11 cellular contexts compared by ENCODE assay signal in the genomic region with DNA sequence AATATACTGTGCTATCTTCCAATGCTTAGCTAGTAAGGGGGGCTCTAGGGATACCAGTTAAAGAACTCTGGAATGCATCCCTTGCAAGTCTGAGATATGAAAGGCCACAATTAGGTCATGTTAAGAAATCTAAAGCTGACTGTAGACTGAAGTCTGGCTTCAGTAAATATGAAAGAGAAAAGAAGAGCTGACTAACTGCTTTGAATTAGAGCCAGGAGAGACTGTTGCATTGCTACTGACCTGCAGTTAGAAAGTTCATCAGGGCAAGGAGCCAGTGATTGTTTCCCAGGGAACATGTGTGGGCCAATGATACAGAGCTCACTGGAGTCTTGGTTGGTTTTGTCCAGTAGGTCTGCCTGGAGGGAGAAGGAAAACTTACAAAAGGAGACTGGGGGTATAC.
DNase-seq lines count a peak whose midpoint lies in the region; ATAC-seq and TF ChIP-seq lines count a peak whose summit lies in the region.
"Had no signal": no experiment of that assay in that cellular context is flagged by ENCODE, and none has a peak within 500 bp of the region (broad histone marks: within the 10 kb centered on the region; RNA-seq: fewer than 3 reads in every experiment).

No MANE protein-coding gene starts in this region.

- no peak overlapping the region for H3K18ac ChIP-seq in trophoblast cell (ENCODE audit: low read length)

- no peak for TF ChIP-seq CTCF in RWPE1 (conservative IDR thresholded peaks at IDR 0.05; ENCODE audit: low read depth)
- TF ChIP-seq CTCF in fibroblast of lung (conservative IDR thresholded peaks at IDR 0.05 in 1 of 2, IDR thresholded peaks at IDR 0.05 in 1 of 2; ENCODE audit: low read depth in 1 of 2, low read length in 2 of 2), result no peak

- CTCF ChIA-PET in RWPE1 (lab: Yijun Ruan, JAX), result interaction anchor here (0.6 to 4.6 kb wide), 4 partner anchors 900 to 1057 kb away, joined by 3 to 31 read pairs (median 5); no protein-coding TSS in a partner anchor
- CTCF ChIA-PET in activated CD4-positive, alpha-beta memory T cell treated with anti-CD3 and anti-CD28 coated beads for 36 hours (lab: Charles Lee), result interaction anchor here (0.6 kb wide), 1 partner anchor 55 kb away, joined by 3 read pairs; no protein-coding TSS in a partner anchor

- H3K27me3 ChIP-seq in fibroblast of lung (ENCODE audit: control insufficient read depth, insufficient read depth, low read length) (no peaks in the 10 kb centered on the region), SJCRH30 (no peaks in the 10 kb centered on the region), trophoblast cell (ENCODE audit: insufficient read depth, low read length) (no peaks in the 10 kb centered on the region)

- H3K9ac ChIP-seq in fibroblast of lung (ENCODE audit: insufficient read depth, low read length), result no peak overlapping the region
- no peak overlapping the region for H3K9ac ChIP-seq in trophoblast cell (ENCODE audit: low read length)

- no peak overlapping the region for H3K27ac Mint-ChIP-seq in activated CD4-positive, alpha-beta memory T cell treated with anti-CD3 and anti-CD28 coated beads for 36 hours
- H3K27ac Mint-ChIP-seq: activated CD4-positive, alpha-beta memory T cell treated with anti-CD3 and anti-CD28 coated beads, Interleukin-2, amount 10 ng/mL, durations not matched to agents 7 days and 5 days; activated naive CD4-positive, alpha-beta T cell treated with anti-CD3 and anti-CD28 coated beads, Interleukin-2, amount 50 U/mL, for 72 hours had no signal

- peak; percentile 89 for ATAC-seq in sciatic nerve
- ATAC-seq in HG02763 (IDR thresholded peaks at IDR 0.05; ENCODE audit: unreplicated experiment), result no peak
- ATAC-seq: activated naive CD4-positive, alpha-beta T cell treated with anti-CD3 and anti-CD28 coated beads, Interleukin-2, amount 50 U/mL, for 72 hours had no signal

- H2BK120ac ChIP-seq in trophoblast cell (ENCODE audit: insufficient read depth, low read length, poor library complexity), result no peak overlapping the region

- H2AFZ ChIP-seq in fibroblast of lung (ENCODE audit: low read length) (no peak overlapping the region), trophoblast cell (ENCODE audit: insufficient read depth, low read length, poor library complexity) (no peak overlapping the region)

- no peak overlapping the region for H3K23ac ChIP-seq in trophoblast cell (ENCODE audit: low read length)

- intact Hi-C loops in sciatic nerve (cut with DNase I), result no loop called here
- intact Hi-C loops in activated CD4-positive, alpha-beta memory T cell treated with anti-CD3 and anti-CD28 coated beads for 36 hours (cut with micrococcal nuclease), result loop anchor here (5.0 kb wide), 3 partner anchors 577 to 982 kb away; no protein-coding TSS in a partner anchor

- H2BK12ac ChIP-seq in trophoblast cell (ENCODE audit: low read length), result no peak overlapping the region

- no peak overlapping the region for H4K91ac ChIP-seq in trophoblast cell (ENCODE audit: low read depth, low read length)

- no peak overlapping the region for H3K4me3 Mint-ChIP-seq in activated CD4-positive, alpha-beta memory T cell treated with anti-CD3 and anti-CD28 coated beads for 36 hours
- H3K4me3 Mint-ChIP-seq: activated CD4-positive, alpha-beta memory T cell treated with anti-CD3 and anti-CD28 coated beads, Interleukin-2, amount 10 ng/mL, durations not matched to agents 7 days and 5 days had no signal

- H3K4me3 ChIP-seq in fibroblast of lung (replicated peaks in 1 of 4; ENCODE audit: control extremely low read depth in 1 of 4, insufficient read depth in 1 of 4, low read depth in 3 of 4, low read length in 4 of 4), result no peak overlapping the region
- H3K4me3 ChIP-seq in SJCRH30, result no peak overlapping the region
- no peak overlapping the region for H3K4me3 ChIP-seq in trophoblast cell (ENCODE audit: low read depth, low read length)
- H3K4me3 ChIP-seq: skin epidermis had no signal

- H3K9me3 ChIP-seq in fibroblast of lung (ENCODE audit: control insufficient read depth, insufficient read depth, low read depth, low read length) (no peaks in the 10 kb centered on the region), SJCRH30 (replicated peaks) (peaks cover 5% of the 10 kb centered on the region; the same call in 1 of the 2 replicates), trophoblast cell (ENCODE audit: insufficient read depth, low read depth, low read length) (no peaks in the 10 kb centered on the region)

- H3K4me2 ChIP-seq in fibroblast of lung (ENCODE audit: extremely low read depth, insufficient read depth, low read length) (peak overlapping the region; percentile 27), trophoblast cell (ENCODE audit: low read length) (no peak overlapping the region)

- no peak overlapping the region for H4K8ac ChIP-seq in trophoblast cell (ENCODE audit: low read depth, low read length)

- H2BK5ac ChIP-seq in trophoblast cell (ENCODE audit: low read depth, low read length, poor library complexity), result no peak overlapping the region

- H3K4me1 Mint-ChIP-seq in activated CD4-positive, alpha-beta memory T cell treated with anti-CD3 and anti-CD28 coated beads for 36 hours (ENCODE audit: low read depth), result no peaks in the 10 kb centered on the region
- H3K4me1 Mint-ChIP-seq: activated CD4-positive, alpha-beta memory T cell treated with anti-CD3 and anti-CD28 coated beads, Interleukin-2, amount 10 ng/mL, durations not matched to agents 7 days and 5 days had no signal

- no peak overlapping the region for H4K12ac ChIP-seq in trophoblast cell (ENCODE audit: low read depth, low read length)

- H4K20me1 ChIP-seq in fibroblast of lung (ENCODE audit: control insufficient read depth, extremely low read depth, insufficient read depth, low read length), result no peaks in the 10 kb centered on the region

- no peak overlapping the region for H3K14ac ChIP-seq in trophoblast cell (ENCODE audit: low read length)

- peak; percentile 90 for DNase-seq in EL
- peak; percentile 89 for DNase-seq in RWPE1 (ENCODE audit: low spot score)
- peak; percentile 95 to 96 for DNase-seq in fibroblast of lung (ENCODE audit: low read depth in 2 of 2)
- DNase-seq in sciatic nerve (ENCODE audit: low spot score), result no peak
- DNase-seq in SJCRH30, result no peak
- DNase-seq in trophoblast cell, result no peak
- no peak for DNase-seq in activated CD4-positive, alpha-beta memory T cell treated with anti-CD3 and anti-CD28 coated beads for 36 hours
- DNase-seq: activated CD4-positive, alpha-beta memory T cell treated with anti-CD3 and anti-CD28 coated beads, Interleukin-2, amount 10 ng/mL, durations not matched to agents 7 days and 5 days had no signal

- POLR2A ChIA-PET in RWPE1 (lab: Yijun Ruan, JAX; ENCODE audit: low non-redundant PET), result no interaction called here
- POLR2A ChIA-PET in activated CD4-positive, alpha-beta memory T cell treated with anti-CD3 and anti-CD28 coated beads for 36 hours (lab: Charles Lee), result no interaction called here

- H3K36me3 Mint-ChIP-seq in activated CD4-positive, alpha-beta memory T cell treated with anti-CD3 and anti-CD28 coated beads for 36 hours, result no peaks in the 10 kb centered on the region
- H3K36me3 Mint-ChIP-seq: activated naive CD4-positive, alpha-beta T cell treated with anti-CD3 and anti-CD28 coated beads, Interleukin-2, amount 50 U/mL, for 72 hours had no signal

- H3K79me2 ChIP-seq in fibroblast of lung (ENCODE audit: control insufficient read depth, insufficient read depth, low read length) (no peaks in the 10 kb centered on the region), trophoblast cell (ENCODE audit: control insufficient read depth, insufficient read depth, low read length, poor library complexity) (no peaks in the 10 kb centered on the region)

- H3K36me3 ChIP-seq in fibroblast of lung (ENCODE audit: control insufficient read depth, insufficient read depth, low read length) (no peaks in the 10 kb centered on the region), SJCRH30 (no peaks in the 10 kb centered on the region), trophoblast cell (ENCODE audit: control insufficient read depth in 1 of 2, insufficient read depth in 2 of 2, low read length in 2 of 2) (no peaks in the 10 kb centered on the region)

- H3K27ac ChIP-seq in RWPE1 (no peak overlapping the region), fibroblast of lung (ENCODE audit: insufficient read depth, low read length) (peak overlapping the region; percentile 77), SJCRH30 (no peak overlapping the region), trophoblast cell (ENCODE audit: low read depth, low read length) (no peak overlapping the region)

- no peaks in the 10 kb centered on the region for H3K9me3 Mint-ChIP-seq in activated CD4-positive, alpha-beta memory T cell treated with anti-CD3 and anti-CD28 coated beads for 36 hours
- H3K9me3 Mint-ChIP-seq: activated CD4-positive, alpha-beta memory T cell treated with anti-CD3 and anti-CD28 coated beads, Interleukin-2, amount 10 ng/mL, durations not matched to agents 7 days and 5 days had no signal

- no peak overlapping the region for H2AK5ac ChIP-seq in trophoblast cell (ENCODE audit: low read length)

- peaks cover 7% of the 10 kb centered on the region for H3K79me1 ChIP-seq in trophoblast cell (ENCODE audit: low read length)

- H3K27me3 Mint-ChIP-seq in activated CD4-positive, alpha-beta memory T cell treated with anti-CD3 and anti-CD28 coated beads for 36 hours, result peaks cover 7% of the 10 kb centered on the region

- no peak overlapping the region for H3K4ac ChIP-seq in trophoblast cell (ENCODE audit: low read depth, low read length)

- H3K4me1 ChIP-seq in fibroblast of lung (ENCODE audit: control insufficient read depth, extremely low read depth, insufficient read depth, low read length) (peaks cover 20% of the 10 kb centered on the region), SJCRH30 (peaks cover 15% of the 10 kb centered on the region), trophoblast cell (ENCODE audit: control insufficient read depth in 1 of 2, insufficient read depth in 2 of 2, low read length in 2 of 2) (peaks cover 3 to 4% of the 10 kb centered on the region in 2 experiments)

Comparison
In these comparisons a context has a peak if more than half of its experiments do, and no peak if none do; other contexts are left out.
1. DNase-seq: peak in EL (single experiment), RWPE1 (single experiment) and fibroblast of lung (2 of 2); none in sciatic nerve (single experiment), SJCRH30 (0 of 2), trophoblast cell (0 of 2) and activated CD4-positive, alpha-beta memory T cell treated with anti-CD3 and anti-CD28 coated beads for 36 hours (single experiment).